30 cellular contexts compared by ENCODE assay signal in genomic region chr22:28994522-28994921, GRCh38.
"Had no signal": no experiment of that assay in that cellular context is flagged by ENCODE, and none has a peak within 500 bp of the region (broad histone marks: within the 10 kb centered on the region; RNA-seq: fewer than 3 reads in every experiment).

No MANE protein-coding gene starts in this region.

- H3K27ac Mint-ChIP-seq: activated CD4-positive, alpha-beta memory T cell treated with anti-CD3 and anti-CD28 coated beads for 36 hours; activated CD4-positive, alpha-beta T cell treated with anti-CD3 and anti-CD28 coated beads for 36 hours; activated CD4-positive, alpha-beta T cell treated with anti-CD3 and anti-CD28 coated beads, Interleukin-2, amount 10 ng/mL, durations not matched to agents 24 days and 14 days; activated CD8-positive, alpha-beta memory T cell treated with anti-CD3 and anti-CD28 coated beads, Interleukin-2, amount 10 ng/mL, durations not matched to agents 7 days and 5 days; activated CD8-positive, alpha-beta T cell treated with anti-CD3 and anti-CD28 coated beads, Interleukin-2, amount 10 ng/mL, durations not matched to agents 7 days and 5 days; activated naive CD4-positive, alpha-beta T cell treated with anti-CD3 and anti-CD28 coated beads for 36 hours; activated naive CD4-positive, alpha-beta T cell treated with anti-CD3 and anti-CD28 coated beads, Interleukin-2, amount 50 U/mL, for 24 hours; activated naive CD8-positive, alpha-beta T cell treated with anti-CD3 and anti-CD28 coated beads for 36 hours; activated naive CD8-positive, alpha-beta T cell treated with anti-CD3 and anti-CD28 coated beads, Interleukin-2, amount 50 U/mL, for 24 hours; activated T-helper 1 cell treated with anti-CD3 and anti-CD28 coated beads, Interleukin-12 subunit alpha, Interleukin-12 subunit beta, Interleukin-2, Interleukin-4 antibody, amounts not matched to agents 30 ng/mL and 10 ng/mL and 1 ng/mL, durations not matched to agents 14 hours and 24 hours and 36 hours; activated T-helper 2 cell treated with anti-CD3 and anti-CD28 coated beads, Interferon-gamma antibody, Interleukin-2, Interleukin-4, amounts not matched to agents 10 μg/mL and 5 μg/mL and 100 μg/mL, durations not matched to agents 14 hours and 24 hours and 36 hours had no signal

- ATAC-seq: activated CD4-positive, alpha-beta T cell treated with anti-CD3 and anti-CD28 coated beads for 36 hours; activated CD8-positive, alpha-beta memory T cell treated with anti-CD3 and anti-CD28 coated beads, Interleukin-2, amount 10 ng/mL, durations not matched to agents 7 days and 5 days; activated CD8-positive, alpha-beta T cell treated with anti-CD3 and anti-CD28 coated beads, Interleukin-2, amount 10 ng/mL, durations not matched to agents 7 days and 5 days; activated naive CD8-positive, alpha-beta T cell treated with anti-CD3 and anti-CD28 coated beads, Interleukin-2, amount 50 U/mL, for 24 hours; body of pancreas; gastroesophageal sphincter had no signal

- H3K4me3 Mint-ChIP-seq: activated CD4-positive, alpha-beta memory T cell treated with anti-CD3 and anti-CD28 coated beads for 36 hours; activated CD4-positive, alpha-beta T cell treated with anti-CD3 and anti-CD28 coated beads for 36 hours; activated CD4-positive, alpha-beta T cell treated with anti-CD3 and anti-CD28 coated beads, Interleukin-2, amount 10 ng/mL, durations not matched to agents 24 days and 14 days; activated CD8-positive, alpha-beta memory T cell treated with anti-CD3 and anti-CD28 coated beads, Interleukin-2, amount 10 ng/mL, durations not matched to agents 7 days and 5 days; activated CD8-positive, alpha-beta T cell treated with anti-CD3 and anti-CD28 coated beads, Interleukin-2, amount 10 ng/mL, durations not matched to agents 7 days and 5 days; activated naive CD4-positive, alpha-beta T cell treated with anti-CD3 and anti-CD28 coated beads for 36 hours; activated naive CD4-positive, alpha-beta T cell treated with anti-CD3 and anti-CD28 coated beads, Interleukin-2, amount 50 U/mL, for 24 hours; activated naive CD8-positive, alpha-beta T cell treated with anti-CD3 and anti-CD28 coated beads for 36 hours; activated naive CD8-positive, alpha-beta T cell treated with anti-CD3 and anti-CD28 coated beads, Interleukin-2, amount 50 U/mL, for 24 hours; activated T-helper 1 cell treated with anti-CD3 and anti-CD28 coated beads, Interleukin-12 subunit alpha, Interleukin-12 subunit beta, Interleukin-2, Interleukin-4 antibody, amounts not matched to agents 30 ng/mL and 10 ng/mL and 1 ng/mL, durations not matched to agents 14 hours and 24 hours and 36 hours had no signal

- H3K36me3 ChIP-seq: adrenal gland had no signal

- H3K27me3 ChIP-seq: adrenal gland, body of pancreas, esophagus squamous epithelium, gastroesophageal sphincter had no signal

- H3K27ac ChIP-seq: adrenal gland, body of pancreas, epithelial cell of prostate, esophagus squamous epithelium, gastroesophageal sphincter had no signal

- H3K36me3 Mint-ChIP-seq: activated CD8-positive, alpha-beta memory T cell treated with anti-CD3 and anti-CD28 coated beads, Interleukin-2, amount 10 ng/mL, durations not matched to agents 7 days and 5 days had no signal

- H3K27me3 Mint-ChIP-seq: activated CD4-positive, alpha-beta memory T cell treated with anti-CD3 and anti-CD28 coated beads for 36 hours; activated naive CD4-positive, alpha-beta T cell treated with anti-CD3 and anti-CD28 coated beads, Interleukin-2, amount 50 U/mL, for 24 hours had no signal

- H3K4me3 ChIP-seq: adrenal gland, body of pancreas, esophagus squamous epithelium, gastroesophageal sphincter had no signal

- H3K9me3 Mint-ChIP-seq: activated CD4-positive, alpha-beta memory T cell treated with anti-CD3 and anti-CD28 coated beads for 36 hours; activated CD4-positive, alpha-beta T cell treated with anti-CD3 and anti-CD28 coated beads, Interleukin-2, amount 10 ng/mL, durations not matched to agents 24 days and 14 days; activated naive CD4-positive, alpha-beta T cell treated with anti-CD3 and anti-CD28 coated beads for 36 hours; activated naive CD4-positive, alpha-beta T cell treated with anti-CD3 and anti-CD28 coated beads, Interleukin-2, amount 50 U/mL, for 24 hours; activated naive CD8-positive, alpha-beta T cell treated with anti-CD3 and anti-CD28 coated beads for 36 hours; activated naive CD8-positive, alpha-beta T cell treated with anti-CD3 and anti-CD28 coated beads, Interleukin-2, amount 50 U/mL, for 24 hours; activated T-helper 1 cell treated with anti-CD3 and anti-CD28 coated beads, Interleukin-12 subunit alpha, Interleukin-12 subunit beta, Interleukin-2, Interleukin-4 antibody, amounts not matched to agents 30 ng/mL and 10 ng/mL and 1 ng/mL, durations not matched to agents 14 hours and 24 hours and 36 hours; activated T-helper 2 cell treated with anti-CD3 and anti-CD28 coated beads, Interferon-gamma antibody, Interleukin-2, Interleukin-4, amounts not matched to agents 10 μg/mL and 5 μg/mL and 100 μg/mL, durations not matched to agents 14 hours and 24 hours and 36 hours had no signal

- DNase-seq: activated CD4-positive, alpha-beta memory T cell treated with anti-CD3 and anti-CD28 coated beads for 36 hours; activated CD4-positive, alpha-beta T cell treated with anti-CD3 and anti-CD28 coated beads for 36 hours; activated CD4-positive, alpha-beta T cell treated with anti-CD3 and anti-CD28 coated beads, Interleukin-2, amount 10 ng/mL, durations not matched to agents 24 days and 14 days; activated CD4-positive, CD25-positive, alpha-beta regulatory T cell; activated CD4-positive, CD25-positive, alpha-beta regulatory T cell treated with anti-CD3 and anti-CD28 coated beads, Interleukin-2, amount 50 U/mL, for 72 hours; activated CD8-positive, alpha-beta memory T cell treated with anti-CD3 and anti-CD28 coated beads, Interleukin-2, amount 10 ng/mL, durations not matched to agents 7 days and 5 days; activated CD8-positive, alpha-beta memory T cell treated with anti-CD3 and anti-CD28 coated beads, Interleukin-2, amount 50 U/mL, for 4 hours; activated CD8-positive, alpha-beta T cell treated with anti-CD3 and anti-CD28 coated beads, Interleukin-2, amount 10 ng/mL, durations not matched to agents 7 days and 5 days; activated effector memory CD4-positive, alpha-beta T cell treated with anti-CD3 and anti-CD28 coated beads, Interleukin-2, amount 50 U/mL, for 16 hours; activated naive CD4-positive, alpha-beta T cell treated with anti-CD3 and anti-CD28 coated beads for 36 hours; activated naive CD8-positive, alpha-beta T cell treated with anti-CD3 and anti-CD28 coated beads for 36 hours; activated naive CD8-positive, alpha-beta T cell treated with anti-CD3 and anti-CD28 coated beads, Interleukin-2, amount 50 U/mL, for 24 hours; activated T-cell treated with anti-CD3 and anti-CD28 coated beads, Interleukin-2, amount 50 U/mL, for 1 hour; activated T-cell treated with anti-CD3 and anti-CD28 coated beads, Interleukin-2, amount 50 U/mL, for 48 hours; adrenal gland; amygdala; aorta; body of pancreas; caudate nucleus; cortex of kidney; dermis blood vessel endothelial cell; effector CD8-positive, alpha-beta T cell; esophagus squamous epithelium; foreskin melanocyte; T-helper 2 cell had no signal

- H3K4me1 Mint-ChIP-seq: activated CD4-positive, alpha-beta T cell treated with anti-CD3 and anti-CD28 coated beads, Interleukin-2, amount 10 ng/mL, durations not matched to agents 24 days and 14 days; activated CD8-positive, alpha-beta memory T cell treated with anti-CD3 and anti-CD28 coated beads, Interleukin-2, amount 10 ng/mL, durations not matched to agents 7 days and 5 days; activated naive CD4-positive, alpha-beta T cell treated with anti-CD3 and anti-CD28 coated beads, Interleukin-2, amount 50 U/mL, for 24 hours; activated naive CD8-positive, alpha-beta T cell treated with anti-CD3 and anti-CD28 coated beads for 36 hours; activated naive CD8-positive, alpha-beta T cell treated with anti-CD3 and anti-CD28 coated beads, Interleukin-2, amount 50 U/mL, for 24 hours had no signal

- H3K4me1 ChIP-seq: esophagus squamous epithelium had no signal
